In genomic region chr10:123034332-123034731, GRCh38 we compare ENCODE assay signal across 19 cellular contexts. TPM values are rescaled to one million over a fixed set of nuclear protein-coding genes. Genes with fewer than 3 reads are reported as not detected.
DNase-seq lines count a peak whose midpoint lies in the region; ATAC-seq and TF ChIP-seq lines count a peak whose summit lies in the region.
"Had no signal": no experiment of that assay in that cellular context is flagged by ENCODE, and none has a peak within 500 bp of the region (broad histone marks: within the 10 kb centered on the region; RNA-seq: fewer than 3 reads in every experiment).

No MANE protein-coding gene starts in this region.

- peak in 1 of 2 donors; percentile 33 for TF ChIP-seq RAD21 in liver (IDR thresholded peaks at IDR 0.05)

- peaks cover 0 to 6% (median 4%) of the 10 kb centered on the region in 4 donors for H3K4me1 Mint-ChIP-seq in CD4-positive, alpha-beta memory T cell
- no peaks in the 10 kb centered on the region for H3K4me1 Mint-ChIP-seq in endodermal cell
- H3K4me1 Mint-ChIP-seq in stimulated activated naive CD8-positive, alpha-beta T cell treated with anti-CD3 and anti-CD28 coated beads, Interleukin-15, amount 100 ng/mL, for 72 hours = peaks cover 11% of the 10 kb centered on the region
- H3K4me1 Mint-ChIP-seq: B cell had no signal

- no peak for TF ChIP-seq CTCF in endodermal cell (conservative IDR thresholded peaks at IDR 0.05)
- TF ChIP-seq CTCF in liver (IDR thresholded peaks at IDR 0.05; ENCODE audit: low read depth, low read length, missing input control) = no peak

- no peaks in the 10 kb centered on the region for H3K9me3 ChIP-seq in CD4-positive, alpha-beta memory T cell (ENCODE audit: control insufficient read depth in 1 of 2, low read length in 2 of 2)
- H3K9me3 ChIP-seq in endodermal cell (ENCODE audit: control insufficient read depth, low read length) (no peaks in the 10 kb centered on the region), liver (ENCODE audit: control insufficient read depth in 4 of 4, low read length in 3 of 4) (peaks cover 0 to 6% (median 0%) of the 10 kb centered on the region in 4 donors)
- H3K9me3 ChIP-seq: A549; BLaER1 treated with 17β-estradiol and CSF1 and Interleukin-3, amounts not matched to agents 10 nM and 100 nM; Caco-2 had no signal

- H3K36me3 ChIP-seq in CD4-positive, alpha-beta memory T cell (ENCODE audit: insufficient read depth, low read length) = peaks cover 8% of the 10 kb centered on the region
- H3K36me3 ChIP-seq in endodermal cell (ENCODE audit: control insufficient read depth, insufficient read depth, low read length) (peaks cover 10% of the 10 kb centered on the region), liver (ENCODE audit: control insufficient read depth in 4 of 4, insufficient read depth in 3 of 4, low read depth in 1 of 4, low read length in 3 of 4) (peaks cover 0 to 17% (median 4%) of the 10 kb centered on the region in 4 donors)

- H3K36me3 Mint-ChIP-seq in CD4-positive, alpha-beta memory T cell = peaks cover 32 to 46% of the 10 kb centered on the region in 2 donors
- H3K36me3 Mint-ChIP-seq in endodermal cell (ENCODE audit: low read depth) = peaks cover 44% of the 10 kb centered on the region

- POLR2A ChIA-PET in CD4-positive, alpha-beta memory T cell (lab: Charles Lee; ENCODE audit: partially characterized antibody) = no interaction called here

- DNase-seq in CD4-positive, alpha-beta memory T cell = no peak
- DNase-seq in endodermal cell (no peak), left lobe of liver (ENCODE audit: low spot score) (peak; percentile 63), retina (no peak), NCI-H446 treated with DMSO at 0.1 percent for 48 hours (lab: John Stamatoyannopoulos, UW) (no peak), foreskin melanocyte (no peak)
- no peak for DNase-seq in stimulated activated naive CD8-positive, alpha-beta T cell treated with anti-CD3 and anti-CD28 coated beads, Interleukin-15, amount 100 ng/mL, for 72 hours
- DNase-seq: AML-193; Caco-2; Calu3; CD4-positive, alpha-beta T cell; DMS79 treated with DMSO at 0.1 percent for 48 hours; GF-D8 had no signal

- H3K27ac ChIP-seq in CD4-positive, alpha-beta memory T cell (ENCODE audit: low read depth, low read length) = no peak overlapping the region
- H3K27ac ChIP-seq in endodermal cell (ENCODE audit: low read depth, low read length) = no peak overlapping the region
- peak overlapping the region; percentile 66 to 73 for H3K27ac ChIP-seq in liver (ENCODE audit: low read depth in 1 of 2, low read length in 2 of 2)
- H3K27ac ChIP-seq: 22Rv1; A549; BLaER1 treated with 17β-estradiol and CSF1 and Interleukin-3, amounts not matched to agents 10 nM and 100 nM; C4-2B had no signal

- CTCF ChIA-PET in CD4-positive, alpha-beta memory T cell (lab: Charles Lee; ENCODE audit: partially characterized antibody) = interaction anchor here (1.1 kb wide), 1 partner anchor 11 kb away, joined by 3 read pairs; no protein-coding TSS in a partner anchor

- intact Hi-C loops in CD4-positive, alpha-beta memory T cell (cut with micrococcal nuclease) = no loop called here

- no peaks in the 10 kb centered on the region for H3K4me1 ChIP-seq in CD4-positive, alpha-beta memory T cell (ENCODE audit: insufficient read depth, low read length)
- no peaks in the 10 kb centered on the region for H3K4me1 ChIP-seq in endodermal cell (ENCODE audit: control insufficient read depth, insufficient read depth, low read length)
- H3K4me1 ChIP-seq in liver (ENCODE audit: control insufficient read depth in 4 of 4, insufficient read depth in 4 of 4, low read length in 3 of 4) = peaks cover 11 to 48% (median 28%) of the 10 kb centered on the region in 4 donors
- H3K4me1 ChIP-seq: A549, Caco-2 had no signal

- no peak overlapping the region for H3K9ac ChIP-seq in endodermal cell (ENCODE audit: extremely low read depth, low read length, poor library complexity, severe bottlenecking)
- H3K9ac ChIP-seq in liver (ENCODE audit: low read depth in 1 of 2, low read length in 2 of 2) = no peak overlapping the region
- H3K9ac ChIP-seq: BLaER1 treated with 17β-estradiol and CSF1 and Interleukin-3, amounts not matched to agents 10 nM and 100 nM had no signal

- peak; percentile 66 for ATAC-seq in left lobe of liver
- no peak for ATAC-seq in stimulated activated naive CD8-positive, alpha-beta T cell treated with anti-CD3 and anti-CD28 coated beads, Interleukin-15, amount 100 ng/mL, for 72 hours
- ATAC-seq: A549 had no signal

- peaks cover 0 to 2% (median 0%) of the 10 kb centered on the region in 8 donors for H3K9me3 Mint-ChIP-seq in CD4-positive, alpha-beta memory T cell
- H3K9me3 Mint-ChIP-seq in endodermal cell = no peaks in the 10 kb centered on the region
- no peaks in the 10 kb centered on the region for H3K9me3 Mint-ChIP-seq in stimulated activated naive CD8-positive, alpha-beta T cell treated with anti-CD3 and anti-CD28 coated beads, Interleukin-15, amount 100 ng/mL, for 72 hours
- H3K9me3 Mint-ChIP-seq: CD4-positive, alpha-beta T cell had no signal

- no peak overlapping the region for H3K4me3 Mint-ChIP-seq in CD4-positive, alpha-beta memory T cell
- no peak overlapping the region for H3K4me3 Mint-ChIP-seq in endodermal cell
- H3K4me3 Mint-ChIP-seq in stimulated activated naive CD8-positive, alpha-beta T cell treated with anti-CD3 and anti-CD28 coated beads, Interleukin-15, amount 100 ng/mL, for 72 hours = no peak overlapping the region
- H3K4me3 Mint-ChIP-seq: B cell; CD4-positive, alpha-beta T cell had no signal

- no peaks in the 10 kb centered on the region for H3K27me3 Mint-ChIP-seq in CD4-positive, alpha-beta memory T cell
- H3K27me3 Mint-ChIP-seq in endodermal cell (ENCODE audit: insufficient read depth) = no peaks in the 10 kb centered on the region
- no peaks in the 10 kb centered on the region for H3K27me3 Mint-ChIP-seq in stimulated activated naive CD8-positive, alpha-beta T cell treated with anti-CD3 and anti-CD28 coated beads, Interleukin-15, amount 100 ng/mL, for 72 hours
- H3K27me3 Mint-ChIP-seq: B cell; CD4-positive, alpha-beta T cell had no signal

- H3K4me3 ChIP-seq in CD4-positive, alpha-beta memory T cell (ENCODE audit: low read length in 2 of 2) = no peak overlapping the region
- no peak overlapping the region for H3K4me3 ChIP-seq in endodermal cell (ENCODE audit: low read length)
- H3K4me3 ChIP-seq in liver (ENCODE audit: low read depth in 1 of 3, low read length in 3 of 3) = no peak overlapping the region
- H3K4me3 ChIP-seq: A549; BLaER1 treated with 17β-estradiol and CSF1 and Interleukin-3, amounts not matched to agents 10 nM and 100 nM had no signal

- H3K27me3 ChIP-seq in CD4-positive, alpha-beta memory T cell (ENCODE audit: insufficient read depth, low read length) = no peaks in the 10 kb centered on the region
- no peaks in the 10 kb centered on the region for H3K27me3 ChIP-seq in endodermal cell (ENCODE audit: control insufficient read depth, insufficient read depth, low read length, poor library complexity, severe bottlenecking)
- H3K27me3 ChIP-seq in liver (ENCODE audit: control insufficient read depth in 4 of 4, insufficient read depth in 4 of 4, low read length in 3 of 4) = no peaks in the 10 kb centered on the region
- H3K27me3 ChIP-seq: BLaER1 treated with 17β-estradiol and CSF1 and Interleukin-3, amounts not matched to agents 10 nM and 100 nM had no signal

- peak overlapping the region in 4 of 7 donors; percentile 5 to 38 (median 18) for H3K27ac Mint-ChIP-seq in CD4-positive, alpha-beta memory T cell
- H3K27ac Mint-ChIP-seq in endodermal cell = peak overlapping the region; percentile 42
- H3K27ac Mint-ChIP-seq in stimulated activated naive CD8-positive, alpha-beta T cell treated with anti-CD3 and anti-CD28 coated beads, Interleukin-15, amount 100 ng/mL, for 72 hours = no peak overlapping the region
- H3K27ac Mint-ChIP-seq: B cell; CD4-positive, alpha-beta T cell had no signal

TF ChIP-seq in liver, 16 proteins besides CTCF, POLR2A, EP300 and RAD21 (continues in another document):
- peak; percentile 66 for TF ChIP-seq YY1 (IDR thresholded peaks at IDR 0.05)
- TF ChIP-seq NR2F2 (IDR thresholded peaks at IDR 0.05) = no peak
- TF ChIP-seq FOXA2 (IDR thresholded peaks at IDR 0.05) = peak; percentile 59
- peak; percentile 25 for TF ChIP-seq SP1 (IDR thresholded peaks at IDR 0.05)
- peak; percentile 70 for TF ChIP-seq ZBTB33 (IDR thresholded peaks at IDR 0.05)
- no peak for TF ChIP-seq HNF4G (IDR thresholded peaks at IDR 0.05)

RNA-seq across cellular contexts. Expression of gene ACADSB, which starts 25.5 kb away (rescaled TPM):
- 10 to 100 TPM; 35.7 to 36.4 TPM for total RNA-seq in CD4-positive, alpha-beta memory T cell
- 10 to 100 TPM; 26.9 to 45.3 TPM for polyA plus RNA-seq in CD4-positive, alpha-beta memory T cell
- total RNA-seq in endodermal cell (10 to 100 TPM; 40.4 to 58.7 TPM), left lobe of liver (328 TPM), liver (100 to 1,000 TPM in 1 of 2 donors, 10 to 100 TPM in 1; 97.9 to 164 TPM)
- 11.8 TPM for polyA plus RNA-seq in endodermal cell (2013, experiment 1 of 2)
- polyA plus RNA-seq in endodermal cell (2013, experiment 2 of 2) = 8.9 TPM
- polyA plus RNA-seq in liver = 100 to 1,000 TPM; 103 to 118 TPM

RNA-seq across cellular contexts. Expression of gene IKZF5, which starts 25.7 kb away (rescaled TPM):
- total RNA-seq in CD4-positive, alpha-beta memory T cell = 10 to 100 TPM; 37.4 to 45.9 TPM
- polyA plus RNA-seq in CD4-positive, alpha-beta memory T cell = 10 to 100 TPM; 11.0 to 14.7 TPM
- total RNA-seq in endodermal cell (10 to 100 TPM; 10.3 to 14.4 TPM), left lobe of liver (12.7 TPM), liver (1 to 10 TPM; 6.4 to 7.9 TPM)
- 11.1 TPM for polyA plus RNA-seq in endodermal cell (2013, experiment 1 of 2)
- polyA plus RNA-seq in endodermal cell (2013, experiment 2 of 2) = 10.8 TPM
- polyA plus RNA-seq in liver = 1 to 10 TPM; 5.0 to 9.4 TPM

RNA-seq across cellular contexts. Expression of gene PSTK, which starts 54.1 kb away (rescaled TPM):
- 1 to 10 TPM; 3.9 to 4.7 TPM for total RNA-seq in CD4-positive, alpha-beta memory T cell
- polyA plus RNA-seq in CD4-positive, alpha-beta memory T cell = 10 to 100 TPM in 1 of 2 donors, 1 to 10 TPM in 1; 6.0 to 11.6 TPM
- 1 to 10 TPM; 7.0 to 7.1 TPM for total RNA-seq in endodermal cell
- 7.4 TPM for polyA plus RNA-seq in endodermal cell (2013, experiment 1 of 2)
- polyA plus RNA-seq in endodermal cell (2013, experiment 2 of 2) = 10.5 TPM
- 4.5 TPM for total RNA-seq in left lobe of liver
- total RNA-seq in liver = 1 to 10 TPM; 2.3 to 4.6 TPM
- polyA plus RNA-seq in liver = 1 to 10 TPM; 2.4 to 5.1 TPM

Comparison
In these comparisons a context has a peak if more than half of its experiments do, and no peak if none do; other contexts are left out.
1. H3K27ac ChIP-seq: peak in liver (2 of 2); none in CD4-positive, alpha-beta memory T cell (single experiment) and endodermal cell (single experiment).
2. H3K27ac Mint-ChIP-seq: peak in CD4-positive, alpha-beta memory T cell (4 of 7) and endodermal cell (single experiment); none in stimulated activated naive CD8-positive, alpha-beta T cell treated with anti-CD3 and anti-CD28 coated beads, Interleukin-15, amount 100 ng/mL, for 72 hours (0 of 2).